1 cellular context compared by ENCODE assay signal in genomic region chr6:125009578-125009977, GRCh38.
TF ChIP-seq lines count a peak whose summit lies in the region.

No MANE protein-coding gene starts in this region.

TF ChIP-seq in WTC11, 78 proteins besides CTCF, POLR2A, EP300 and RAD21 (continued from another document):
- TF ChIP-seq FOXP4 (CRISPR knock-in tag; IDR thresholded peaks at IDR 0.05) = no peak
- TF ChIP-seq FOXK1 (CRISPR knock-in tag; IDR thresholded peaks at IDR 0.05) = no peak
- TF ChIP-seq NFATC4 (CRISPR knock-in tag; IDR thresholded peaks at IDR 0.05) = no peak
- TF ChIP-seq EMX1 (CRISPR knock-in tag; IDR thresholded peaks at IDR 0.05) = no peak
- TF ChIP-seq IRF2 (CRISPR knock-in tag; IDR thresholded peaks at IDR 0.05; ENCODE audit: borderline replicate concordance, low read depth) = no peak
- TF ChIP-seq HMGA2 (CRISPR knock-in tag; IDR thresholded peaks at IDR 0.05) = no peak
